Comparison of ENCODE assay signal across 8 cellular contexts in the genomic region with DNA sequence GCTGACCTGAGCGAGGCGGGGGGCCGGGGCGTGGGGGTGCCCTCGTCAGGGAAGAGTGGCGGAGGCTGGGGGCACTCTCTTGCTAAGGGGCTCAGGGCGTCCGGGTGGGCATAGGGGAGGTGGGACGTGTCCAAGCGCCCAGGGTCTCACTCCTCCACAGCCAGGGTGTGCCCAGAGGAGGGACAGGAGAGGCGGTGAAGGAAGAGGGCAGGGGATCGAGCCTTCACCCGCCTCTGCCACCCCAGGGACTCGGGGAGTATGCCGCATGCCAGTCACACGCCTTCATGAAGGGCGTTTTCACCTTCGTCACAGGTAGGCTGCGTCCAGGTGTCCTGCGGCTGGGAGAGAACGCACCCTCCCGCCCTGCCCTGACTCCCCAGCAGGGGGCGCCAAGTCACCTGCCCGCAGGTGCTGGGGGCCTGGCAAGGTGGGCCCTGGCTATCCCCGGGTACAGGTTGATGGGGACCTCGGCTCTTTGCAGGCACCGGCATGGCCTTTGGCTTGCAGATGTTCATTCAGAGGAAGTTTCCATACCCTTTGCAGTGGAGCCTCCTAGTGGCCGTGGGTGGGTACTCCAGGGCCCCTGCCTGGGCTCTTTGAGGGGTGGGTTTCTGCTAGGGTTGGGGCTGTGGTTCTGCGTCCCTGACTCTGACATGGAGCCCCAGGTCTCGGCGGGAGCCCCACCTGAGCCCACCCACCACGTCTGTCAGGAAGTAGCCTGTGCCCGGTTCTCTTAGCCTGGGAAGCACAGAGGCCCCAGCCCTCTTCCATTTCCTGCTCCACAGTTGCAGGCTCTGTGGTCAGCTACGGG. TPM values are rescaled to one million over a fixed set of nuclear protein-coding genes. Genes with fewer than 3 reads are reported as not detected.
DNase-seq lines count a peak whose midpoint lies in the region; ATAC-seq and TF ChIP-seq lines count a peak whose summit lies in the region.

No MANE protein-coding gene starts in this region.

- no peak for TF ChIP-seq EP300 in gastroesophageal sphincter (IDR thresholded peaks at IDR 0.05)

- no peaks in the 10 kb centered on the region for H3K9me3 ChIP-seq in PC-3 (ENCODE audit: low read length)
- H3K9me3 ChIP-seq in gastroesophageal sphincter, result no peaks in the 10 kb centered on the region
- H3K9me3 ChIP-seq in uterus, result no peaks in the 10 kb centered on the region

- H3K4me2 ChIP-seq in PC-3 (ENCODE audit: low read length), result peak overlapping the region; percentile 89

- DNase-seq in PC-3, result peak; percentile 65
- DNase-seq in activated effector memory CD4-positive, alpha-beta T cell treated with Interleukin-2 at 50 U/mL for 16 hours, result peak; percentile 55
- peak; percentile 87 for DNase-seq in posterior vena cava (ENCODE audit: low spot score)
- peak; percentile 57 to 65 for DNase-seq in uterus

- no peaks in the 10 kb centered on the region for H3F3A ChIP-seq in PC-3 (ENCODE audit: low read length, unreplicated experiment)

- TSS peak; percentile 54 for BruUV-seq in PC-3 (replicated peaks; lab: Mats Ljungman, UMichigan)

- TF ChIP-seq POLR2A in gastroesophageal sphincter (IDR thresholded peaks at IDR 0.05), result no peak
- TF ChIP-seq POLR2A in uterus (IDR thresholded peaks at IDR 0.05), result no peak

- CTCF ChIA-PET in PC-3 (lab: Charles Lee), result no interaction called here

- H4K20me1 ChIP-seq in PC-3 (ENCODE audit: low read length), result no peaks in the 10 kb centered on the region

- H3K4me3 ChIP-seq in GM08714 (ENCODE audit: low read length) (peak overlapping the region; percentile 72), PC-3 (ENCODE audit: low read length) (peak overlapping the region; percentile 68), gastroesophageal sphincter (peak overlapping the region; percentile 70 to 86), uterus (peak overlapping the region; percentile 76 to 84)

- H3K9me2 ChIP-seq in PC-3 (replicated peaks; ENCODE audit: low read length), result no peaks in the 10 kb centered on the region

- H3K36me3 ChIP-seq in PC-3 (ENCODE audit: low read depth, low read length) (peaks cover 2% of the 10 kb centered on the region; the same call in 1 of the 2 replicates), gastroesophageal sphincter (peaks cover 0 to 18% of the 10 kb centered on the region in 2 donors), uterus (no peaks in the 10 kb centered on the region)

- peak overlapping the region; percentile 92 for H3K9ac ChIP-seq in PC-3 (ENCODE audit: low read length)

- H3K27ac ChIP-seq in PC-3 (ENCODE audit: low read length) (peak overlapping the region; percentile 79), gastroesophageal sphincter (peak overlapping the region; percentile 77 to 95 (median 94)), uterus (peak overlapping the region; percentile 91 to 96)

- intact Hi-C loops in PC-3 (cut with micrococcal nuclease), result loop anchor here (1.0 kb wide), 1 partner anchor 9 kb away; no protein-coding TSS in a partner anchor
- intact Hi-C loops in posterior vena cava (cut with DNase I), result loop anchor here in 1 of 2 donors (5.0 kb wide), 1 partner anchor 151 kb away; a partner anchor contains a TSS
- intact Hi-C loops in uterus (cut with DNase I; ENCODE audit: low total_unique reads), result no loop called here

- peak overlapping the region; percentile 54; the same call in 1 of the 2 replicates for H2AFZ ChIP-seq in PC-3 (ENCODE audit: low read length)

- WGBS in gastroesophageal sphincter (ENCODE audit: low coverage in 1 of 2), 2 donors, result 20% methylated on average over 1 of the region's 34 CpGs; no CpG with 5 or more reads in 1 of the 2 donors

- peaks cover 13% of the 10 kb centered on the region for H3K79me2 ChIP-seq in PC-3 (ENCODE audit: low read length)

- peak; percentile 18 for ATAC-seq in HG03354 (IDR thresholded peaks at IDR 0.05; ENCODE audit: poor library complexity, severe bottlenecking, unreplicated experiment)
- ATAC-seq in PC-3, result peak; percentile 34
- ATAC-seq in gastroesophageal sphincter, result no peak
- no peak for ATAC-seq in GM18873 (IDR thresholded peaks at IDR 0.05; ENCODE audit: low FRiP score, unreplicated experiment)

- H3K4me1 ChIP-seq in PC-3 (ENCODE audit: insufficient read depth, low read length) (peaks cover 22% of the 10 kb centered on the region), gastroesophageal sphincter (peaks cover 0 to 44% (median 13%) of the 10 kb centered on the region in 3 donors), uterus (peaks cover 3 to 8% of the 10 kb centered on the region in 2 donors)

- H3K27me3 ChIP-seq in PC-3 (ENCODE audit: low read length) (no peaks in the 10 kb centered on the region), gastroesophageal sphincter (peaks cover 8% of the 10 kb centered on the region), uterus (no peaks in the 10 kb centered on the region)

- POLR2A ChIA-PET in PC-3 (lab: Charles Lee; ENCODE audit: unreplicated experiment), result no interaction called here

- TF ChIP-seq CTCF in PC-3 (conservative IDR thresholded peaks at IDR 0.05; ENCODE audit: low read depth, low read length) (peak; percentile 95), gastroesophageal sphincter (IDR thresholded peaks at IDR 0.05) (peak in 3 of 4 experiments; percentile 54 to 80 (median 72)), uterus (IDR thresholded peaks at IDR 0.05) (peak in 3 of 4 experiments; percentile 51 to 63 (median 54))

RNA-seq across cellular contexts. Expression of a gene that starts 0.5 kb away (rescaled TPM):
- 94.6 and 101 TPM in 2 replicates for total RNA-seq in PC-3 (2014; rRNA removed)
- 10 to 100 TPM; 33.0 to 51.5 (median 40.4) TPM for total RNA-seq in gastroesophageal sphincter
- 10 to 100 TPM; 28.1 to 33.9 TPM for total RNA-seq in posterior vena cava
- 10 to 100 TPM in 3 of 4 donors, 1 to 10 TPM in 1; 3.5 to 48.9 (median 32.0) TPM for total RNA-seq in uterus

RNA-seq across cellular contexts. Expression of a gene that starts 4.5 kb away (rescaled TPM):
- 0.87 and 1.2 TPM in 2 replicates for total RNA-seq in PC-3 (2014; rRNA removed)
- 1 to 10 TPM in 3 of 4 donors, not detected in 1; 1.4 to 3.4 (median 2.0) TPM for total RNA-seq in gastroesophageal sphincter
- under 1 TPM; 0.29 to 0.42 TPM for total RNA-seq in posterior vena cava
- 1 to 10 TPM in 2 of 4 donors, not detected in 2; 2.0 TPM for total RNA-seq in uterus

RNA-seq across cellular contexts. Expression of a gene that starts 16.1 kb away (rescaled TPM):
- total RNA-seq in PC-3 (2014; rRNA removed), result 84.3 and 113 TPM in 2 replicates
- total RNA-seq in gastroesophageal sphincter, result 100 to 1,000 TPM in 1 of 4 donors, 10 to 100 TPM in 3; 54.8 to 109 (median 71.2) TPM
- 10 to 100 TPM; 47.9 to 49.8 TPM for total RNA-seq in posterior vena cava
- 10 to 100 TPM; 28.8 to 57.9 (median 39.6) TPM for total RNA-seq in uterus

RNA-seq across cellular contexts. Expression of a gene that starts 27.4 kb away (rescaled TPM):
- total RNA-seq in PC-3 (2014; rRNA removed) (not detected in 2 replicates), gastroesophageal sphincter (not detected), posterior vena cava (not detected), uterus (not detected)

RNA-seq across cellular contexts. Expression of a gene that starts 33.6 kb away (rescaled TPM):
- total RNA-seq in PC-3 (2014; rRNA removed), result not detected in 2 replicates
- total RNA-seq in gastroesophageal sphincter, result not detected
- not detected for total RNA-seq in posterior vena cava
- total RNA-seq in uterus, result under 1 TPM in 1 of 4 donors, not detected in 3; 0.27 TPM

Comparison
In these comparisons a context has a peak if more than half of its experiments do, and no peak if none do; other contexts are left out.
1. ATAC-seq: peak in HG03354 (single experiment) and PC-3 (single experiment); none in gastroesophageal sphincter (single experiment) and GM18873 (single experiment).
2. Peak in every context shown above with its lines, with median percentiles within 50 percentile points of each other: H3K4me3 ChIP-seq, DNase-seq, H3K27ac ChIP-seq and CTCF ChIP-seq.